Comparison of ENCODE assay signal across 1 cellular context in genomic region chr17:41518789-41519449, GRCh38.
TF ChIP-seq lines count a peak whose summit lies in the region.

TSS of gene KRT15 (minus strand) at chr17:41518890. CDS start at chr17:41518827, 63 bp downstream.

TF ChIP-seq in HEK293, 187 proteins besides CTCF, POLR2A, EP300 and RAD21 (continued from another document):
- TF ChIP-seq HOXD13 (CRISPR knock-in tag; IDR thresholded peaks at IDR 0.05; ENCODE audit: borderline replicate concordance) = no peak
- TF ChIP-seq ZNF560 (tag by site-specific recombination; IDR thresholded peaks at IDR 0.05; ENCODE audit: borderline replicate concordance) = no peak
- 0 out of 2 replicates have a peak, but pooled peaks have one; percentile 6 for TF ChIP-seq IKZF3 (tag by site-specific recombination; IDR thresholded peaks at IDR 0.05)
- TF ChIP-seq, protein P1, sequence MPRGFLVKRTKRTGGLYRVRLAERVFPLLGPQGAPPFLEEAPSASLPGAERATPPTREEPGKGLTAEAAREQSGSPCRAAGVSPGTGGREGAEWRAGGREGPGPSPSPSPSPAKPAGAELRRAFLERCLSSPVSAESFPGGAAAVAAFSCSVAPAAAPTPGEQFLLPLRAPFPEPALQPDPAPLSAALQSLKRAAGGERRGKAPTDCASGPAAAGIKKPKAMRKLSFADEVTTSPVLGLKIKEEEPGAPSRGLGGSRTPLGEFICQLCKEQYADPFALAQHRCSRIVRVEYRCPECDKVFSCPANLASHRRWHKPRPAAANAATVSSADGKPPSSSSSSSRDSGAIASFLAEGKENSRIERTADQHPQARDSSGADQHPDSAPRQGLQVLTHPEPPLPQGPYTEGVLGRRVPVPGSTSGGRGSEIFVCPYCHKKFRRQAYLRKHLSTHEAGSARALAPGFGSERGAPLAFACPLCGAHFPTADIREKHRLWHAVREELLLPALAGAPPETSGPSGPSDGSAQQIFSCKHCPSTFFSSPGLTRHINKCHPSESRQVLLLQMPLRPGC (tag by site-specific recombination; IDR thresholded peaks at IDR 0.05) = no peak
- no peak for TF ChIP-seq ZNF549 (tag by site-specific recombination; IDR thresholded peaks at IDR 0.05)
- TF ChIP-seq ZNF398 (tag by site-specific recombination; IDR thresholded peaks at IDR 0.05) = no peak
- no peak for TF ChIP-seq ZNF792 (tag by site-specific recombination; IDR thresholded peaks at IDR 0.05)
